In the genomic region with DNA sequence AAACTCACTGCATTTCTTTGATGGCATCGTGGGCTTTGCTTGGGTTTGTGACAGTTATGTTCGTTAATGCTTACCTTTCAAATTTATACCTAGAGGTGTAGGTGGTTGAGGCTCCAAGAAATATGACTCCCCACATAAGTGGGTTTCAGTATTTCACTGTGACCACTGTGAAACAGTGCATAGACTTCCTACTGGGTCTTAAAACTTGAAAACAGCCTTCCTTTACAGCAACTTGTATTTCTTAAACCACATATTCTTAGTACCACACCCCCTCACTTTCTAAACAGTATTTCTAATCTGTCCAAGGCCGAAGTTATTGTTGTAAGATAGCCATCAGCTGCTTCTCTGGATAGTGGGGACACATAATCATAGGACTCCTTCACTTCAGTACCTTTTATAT, we compare ENCODE assay signal across 11 cellular contexts.
"Had no signal": no experiment of that assay in that cellular context is flagged by ENCODE, and none has a peak within 500 bp of the region (broad histone marks: within the 10 kb centered on the region; RNA-seq: fewer than 3 reads in every experiment).

No MANE protein-coding gene starts in this region.

- H3K27ac ChIP-seq: neural progenitor cell, thyroid gland had no signal

- H3K9me3 Mint-ChIP-seq: activated T-cell treated with anti-CD3 and anti-CD28 coated beads, Interleukin-2, amount 50 U/mL, for 4 hours had no signal

- H3K4me3 Mint-ChIP-seq: activated naive CD8-positive, alpha-beta T cell; activated T-cell treated with anti-CD3 and anti-CD28 coated beads, Interleukin-2, amount 50 U/mL, for 4 hours; neural progenitor cell had no signal

- H3K36me3 ChIP-seq: thyroid gland had no signal

- H3K4me3 ChIP-seq: neural progenitor cell, thyroid gland had no signal

- ATAC-seq: activated T-cell treated with anti-CD3 and anti-CD28 coated beads, Interleukin-2, amount 50 U/mL, for 4 hours; left cardiac atrium; sciatic nerve had no signal

- DNase-seq: activated CD4-positive, CD25-positive, alpha-beta regulatory T cell treated with anti-CD3 and anti-CD28 coated beads, Interleukin-2, amount 50 U/mL, for 72 hours; activated effector memory CD4-positive, alpha-beta T cell treated with anti-CD3 and anti-CD28 coated beads, Interleukin-2, amount 50 U/mL, for 16 hours; activated T-cell treated with anti-CD3 and anti-CD28 coated beads, Interleukin-2, amount 50 U/mL, for 4 hours; amniotic stem cell; caudate nucleus; erythroblast; left cardiac atrium; thyroid gland had no signal

- H3K27ac Mint-ChIP-seq: activated naive CD8-positive, alpha-beta T cell; neural progenitor cell had no signal

- H3K27me3 Mint-ChIP-seq: activated naive CD8-positive, alpha-beta T cell had no signal

- H3K9me3 ChIP-seq: thyroid gland had no signal

- H3K27me3 ChIP-seq: neural progenitor cell, thyroid gland had no signal

- H3K4me2 ChIP-seq: neural progenitor cell had no signal

- H3K4me1 ChIP-seq: neural progenitor cell, thyroid gland had no signal

- H2AFZ ChIP-seq: neural progenitor cell had no signal

- H3K9ac ChIP-seq: neural progenitor cell had no signal

- H3K4me1 Mint-ChIP-seq: neural progenitor cell had no signal
